ENCODE assay signal across 2 cellular contexts in genomic region chr20:17939622-17940446, GRCh38.
A peak's percentile ranks its signal among the peaks of the same experiment; 100 is the strongest.
TF ChIP-seq lines count a peak whose summit lies in the region.

No MANE protein-coding gene starts in this region.

TF ChIP-seq in HEK293, 187 proteins besides CTCF, POLR2A, EP300 and RAD21 (continued from another document):
- TF ChIP-seq, protein P1, sequence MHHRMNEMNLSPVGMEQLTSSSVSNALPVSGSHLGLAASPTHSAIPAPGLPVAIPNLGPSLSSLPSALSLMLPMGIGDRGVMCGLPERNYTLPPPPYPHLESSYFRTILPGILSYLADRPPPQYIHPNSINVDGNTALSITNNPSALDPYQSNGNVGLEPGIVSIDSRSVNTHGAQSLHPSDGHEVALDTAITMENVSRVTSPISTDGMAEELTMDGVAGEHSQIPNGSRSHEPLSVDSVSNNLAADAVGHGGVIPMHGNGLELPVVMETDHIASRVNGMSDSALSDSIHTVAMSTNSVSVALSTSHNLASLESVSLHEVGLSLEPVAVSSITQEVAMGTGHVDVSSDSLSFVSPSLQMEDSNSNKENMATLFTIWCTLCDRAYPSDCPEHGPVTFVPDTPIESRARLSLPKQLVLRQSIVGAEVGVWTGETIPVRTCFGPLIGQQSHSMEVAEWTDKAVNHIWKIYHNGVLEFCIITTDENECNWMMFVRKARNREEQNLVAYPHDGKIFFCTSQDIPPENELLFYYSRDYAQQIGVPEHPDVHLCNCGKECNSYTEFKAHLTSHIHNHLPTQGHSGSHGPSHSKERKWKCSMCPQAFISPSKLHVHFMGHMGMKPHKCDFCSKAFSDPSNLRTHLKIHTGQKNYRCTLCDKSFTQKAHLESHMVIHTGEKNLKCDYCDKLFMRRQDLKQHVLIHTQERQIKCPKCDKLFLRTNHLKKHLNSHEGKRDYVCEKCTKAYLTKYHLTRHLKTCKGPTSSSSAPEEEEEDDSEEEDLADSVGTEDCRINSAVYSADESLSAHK (tag by site-specific recombination; IDR thresholded peaks at IDR 0.05): peak; percentile 48; the same call in 1 of the 2 replicates
- TF ChIP-seq SCRT2 (tag by site-specific recombination; IDR thresholded peaks at IDR 0.05) (peak; percentile 60), ZNF707 (tag by site-specific recombination; IDR thresholded peaks at IDR 0.05) (no peak), EGR2 (tag by site-specific recombination; IDR thresholded peaks at IDR 0.05; ENCODE audit: low read depth) (no peak), GLIS1 (tag by site-specific recombination; IDR thresholded peaks at IDR 0.05) (no peak), ZFP37 (tag by site-specific recombination; IDR thresholded peaks at IDR 0.05) (no peak), SCRT1 (tag by site-specific recombination; IDR thresholded peaks at IDR 0.05; ENCODE audit: borderline replicate concordance) (peak; percentile 59; the same call in 1 of the 2 replicates), IKZF3 (tag by site-specific recombination; IDR thresholded peaks at IDR 0.05) (0 out of 2 replicates have a peak, but pooled peaks have one; percentile 19), ZEB2 (tag by site-specific recombination; IDR thresholded peaks at IDR 0.05) (peak; percentile 37; the same call in 1 of the 2 replicates)
- TF ChIP-seq, protein P2, sequence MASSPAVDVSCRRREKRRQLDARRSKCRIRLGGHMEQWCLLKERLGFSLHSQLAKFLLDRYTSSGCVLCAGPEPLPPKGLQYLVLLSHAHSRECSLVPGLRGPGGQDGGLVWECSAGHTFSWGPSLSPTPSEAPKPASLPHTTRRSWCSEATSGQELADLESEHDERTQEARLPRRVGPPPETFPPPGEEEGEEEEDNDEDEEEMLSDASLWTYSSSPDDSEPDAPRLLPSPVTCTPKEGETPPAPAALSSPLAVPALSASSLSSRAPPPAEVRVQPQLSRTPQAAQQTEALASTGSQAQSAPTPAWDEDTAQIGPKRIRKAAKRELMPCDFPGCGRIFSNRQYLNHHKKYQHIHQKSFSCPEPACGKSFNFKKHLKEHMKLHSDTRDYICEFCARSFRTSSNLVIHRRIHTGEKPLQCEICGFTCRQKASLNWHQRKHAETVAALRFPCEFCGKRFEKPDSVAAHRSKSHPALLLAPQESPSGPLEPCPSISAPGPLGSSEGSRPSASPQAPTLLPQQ (tag by site-specific recombination; IDR thresholded peaks at IDR 0.05): no peak
- TF ChIP-seq, protein P3, sequence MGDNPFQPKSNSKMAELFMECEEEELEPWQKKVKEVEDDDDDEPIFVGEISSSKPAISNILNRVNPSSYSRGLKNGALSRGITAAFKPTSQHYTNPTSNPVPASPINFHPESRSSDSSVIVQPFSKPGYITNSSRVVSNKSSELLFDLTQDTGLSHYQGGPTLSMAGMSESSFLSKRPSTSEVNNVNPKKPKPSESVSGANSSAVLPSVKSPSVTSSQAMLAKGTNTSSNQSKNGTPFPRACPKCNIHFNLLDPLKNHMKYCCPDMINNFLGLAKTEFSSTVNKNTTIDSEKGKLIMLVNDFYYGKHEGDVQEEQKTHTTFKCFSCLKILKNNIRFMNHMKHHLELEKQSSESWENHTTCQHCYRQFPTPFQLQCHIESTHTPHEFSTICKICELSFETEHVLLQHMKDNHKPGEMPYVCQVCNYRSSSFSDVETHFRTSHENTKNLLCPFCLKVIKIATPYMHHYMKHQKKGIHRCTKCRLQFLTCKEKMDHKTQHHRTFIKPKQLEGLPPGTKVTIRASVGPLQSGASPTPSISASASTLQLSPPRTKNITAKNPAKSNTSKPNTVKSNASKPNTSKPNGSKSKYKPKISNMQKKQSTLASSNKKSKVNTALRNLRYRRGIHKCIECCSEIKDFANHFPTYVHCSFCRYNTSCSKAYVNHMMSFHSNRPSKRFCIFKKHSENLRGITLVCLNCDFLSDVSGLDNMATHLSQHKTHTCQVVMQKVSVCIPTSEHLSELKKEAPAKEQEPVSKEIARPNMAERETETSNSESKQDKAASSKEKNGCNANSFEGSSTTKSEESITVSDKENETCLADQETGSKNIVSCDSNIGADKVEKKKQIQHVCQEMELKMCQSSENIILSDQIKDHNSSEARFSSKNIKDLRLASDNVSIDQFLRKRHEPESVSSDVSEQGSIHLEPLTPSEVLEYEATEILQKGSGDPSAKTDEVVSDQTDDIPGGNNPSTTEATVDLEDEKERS (tag by site-specific recombination; IDR thresholded peaks at IDR 0.05): no peak

TF ChIP-seq in WTC11, 78 proteins besides CTCF, POLR2A, EP300 and RAD21 (continued from another document and continues in another):
- TF ChIP-seq, protein P4, sequence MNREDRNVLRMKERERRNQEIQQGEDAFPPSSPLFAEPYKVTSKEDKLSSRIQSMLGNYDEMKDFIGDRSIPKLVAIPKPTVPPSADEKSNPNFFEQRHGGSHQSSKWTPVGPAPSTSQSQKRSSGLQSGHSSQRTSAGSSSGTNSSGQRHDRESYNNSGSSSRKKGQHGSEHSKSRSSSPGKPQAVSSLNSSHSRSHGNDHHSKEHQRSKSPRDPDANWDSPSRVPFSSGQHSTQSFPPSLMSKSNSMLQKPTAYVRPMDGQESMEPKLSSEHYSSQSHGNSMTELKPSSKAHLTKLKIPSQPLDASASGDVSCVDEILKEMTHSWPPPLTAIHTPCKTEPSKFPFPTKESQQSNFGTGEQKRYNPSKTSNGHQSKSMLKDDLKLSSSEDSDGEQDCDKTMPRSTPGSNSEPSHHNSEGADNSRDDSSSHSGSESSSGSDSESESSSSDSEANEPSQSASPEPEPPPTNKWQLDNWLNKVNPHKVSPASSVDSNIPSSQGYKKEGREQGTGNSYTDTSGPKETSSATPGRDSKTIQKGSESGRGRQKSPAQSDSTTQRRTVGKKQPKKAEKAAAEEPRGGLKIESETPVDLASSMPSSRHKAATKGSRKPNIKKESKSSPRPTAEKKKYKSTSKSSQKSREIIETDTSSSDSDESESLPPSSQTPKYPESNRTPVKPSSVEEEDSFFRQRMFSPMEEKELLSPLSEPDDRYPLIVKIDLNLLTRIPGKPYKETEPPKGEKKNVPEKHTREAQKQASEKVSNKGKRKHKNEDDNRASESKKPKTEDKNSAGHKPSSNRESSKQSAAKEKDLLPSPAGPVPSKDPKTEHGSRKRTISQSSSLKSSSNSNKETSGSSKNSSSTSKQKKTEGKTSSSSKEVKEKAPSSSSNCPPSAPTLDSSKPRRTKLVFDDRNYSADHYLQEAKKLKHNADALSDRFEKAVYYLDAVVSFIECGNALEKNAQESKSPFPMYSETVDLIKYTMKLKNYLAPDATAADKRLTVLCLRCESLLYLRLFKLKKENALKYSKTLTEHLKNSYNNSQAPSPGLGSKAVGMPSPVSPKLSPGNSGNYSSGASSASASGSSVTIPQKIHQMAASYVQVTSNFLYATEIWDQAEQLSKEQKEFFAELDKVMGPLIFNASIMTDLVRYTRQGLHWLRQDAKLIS (CRISPR knock-in tag; IDR thresholded peaks at IDR 0.05; ENCODE audit: borderline replicate concordance): 0 out of 2 replicates have a peak, but pooled peaks have one; percentile 34
- TF ChIP-seq ETV6 (CRISPR knock-in tag; IDR thresholded peaks at IDR 0.05) (no peak), ATF1 (CRISPR knock-in tag; IDR thresholded peaks at IDR 0.05) (no peak; the same call in 1 of the 2 replicates), FOXJ3 (CRISPR knock-in tag; IDR thresholded peaks at IDR 0.05; ENCODE audit: borderline replicate concordance) (no peak), MXD4 (CRISPR knock-in tag; IDR thresholded peaks at IDR 0.05; ENCODE audit: borderline replicate concordance) (no peak), ZNF671 (CRISPR knock-in tag; IDR thresholded peaks at IDR 0.05) (peak; percentile 83), ZNF219 (CRISPR knock-in tag; IDR thresholded peaks at IDR 0.05; ENCODE audit: borderline replicate concordance) (no peak), SP1 (CRISPR knock-in tag; conservative IDR thresholded peaks at IDR 0.05) (no peak), NR1H2 (CRISPR knock-in tag; IDR thresholded peaks at IDR 0.05) (no peak), PRRX2 (CRISPR knock-in tag; IDR thresholded peaks at IDR 0.05) (peak; percentile 71), RORB (CRISPR knock-in tag; IDR thresholded peaks at IDR 0.05) (no peak), KAT7 (CRISPR knock-in tag; IDR thresholded peaks at IDR 0.05; ENCODE audit: borderline replicate concordance) (no peak), TCF7 (CRISPR knock-in tag; IDR thresholded peaks at IDR 0.05; ENCODE audit: low read depth) (no peak)
- TF ChIP-seq, protein P5, sequence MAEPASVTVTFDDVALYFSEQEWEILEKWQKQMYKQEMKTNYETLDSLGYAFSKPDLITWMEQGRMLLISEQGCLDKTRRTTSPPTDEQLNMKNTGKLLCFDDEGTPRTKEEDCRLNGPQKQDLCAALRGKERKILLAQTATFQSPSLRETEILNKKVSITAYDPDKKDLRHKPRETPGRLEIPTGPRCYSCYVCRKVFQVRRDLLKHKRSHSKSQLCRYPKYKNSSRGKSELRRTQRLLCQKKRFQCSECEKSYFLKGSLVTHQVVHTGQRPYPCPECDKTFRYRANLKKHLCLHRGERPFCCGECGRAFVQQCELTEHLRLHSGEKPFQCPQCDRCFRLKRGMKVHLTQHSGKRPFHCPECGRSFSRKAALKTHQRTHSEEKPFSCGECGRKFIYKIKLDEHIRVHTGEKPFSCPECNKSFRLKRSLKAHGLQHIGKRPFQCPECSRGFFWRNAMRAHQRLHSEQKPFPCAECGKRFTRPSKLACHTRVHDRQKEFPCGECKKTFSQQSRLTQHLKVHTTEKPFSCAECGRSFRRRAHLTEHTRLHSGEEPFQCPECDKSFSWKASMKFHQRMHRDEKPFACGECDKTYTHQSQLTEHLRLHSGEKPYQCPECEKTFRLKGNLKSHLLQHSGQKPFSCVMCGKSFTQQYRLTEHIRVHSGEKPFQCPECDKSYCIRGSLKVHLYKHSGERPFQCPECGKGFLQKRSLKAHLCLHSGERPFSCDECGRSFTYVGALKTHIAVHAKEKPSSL (CRISPR knock-in tag; conservative IDR thresholded peaks at IDR 0.05): peak; percentile 45; the same call in 1 of the 2 replicates
- TF ChIP-seq, protein P6, sequence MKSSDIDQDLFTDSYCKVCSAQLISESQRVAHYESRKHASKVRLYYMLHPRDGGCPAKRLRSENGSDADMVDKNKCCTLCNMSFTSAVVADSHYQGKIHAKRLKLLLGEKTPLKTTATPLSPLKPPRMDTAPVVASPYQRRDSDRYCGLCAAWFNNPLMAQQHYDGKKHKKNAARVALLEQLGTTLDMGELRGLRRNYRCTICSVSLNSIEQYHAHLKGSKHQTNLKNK (CRISPR knock-in tag; IDR thresholded peaks at IDR 0.05): peak; percentile 66
- TF ChIP-seq, protein P7, sequence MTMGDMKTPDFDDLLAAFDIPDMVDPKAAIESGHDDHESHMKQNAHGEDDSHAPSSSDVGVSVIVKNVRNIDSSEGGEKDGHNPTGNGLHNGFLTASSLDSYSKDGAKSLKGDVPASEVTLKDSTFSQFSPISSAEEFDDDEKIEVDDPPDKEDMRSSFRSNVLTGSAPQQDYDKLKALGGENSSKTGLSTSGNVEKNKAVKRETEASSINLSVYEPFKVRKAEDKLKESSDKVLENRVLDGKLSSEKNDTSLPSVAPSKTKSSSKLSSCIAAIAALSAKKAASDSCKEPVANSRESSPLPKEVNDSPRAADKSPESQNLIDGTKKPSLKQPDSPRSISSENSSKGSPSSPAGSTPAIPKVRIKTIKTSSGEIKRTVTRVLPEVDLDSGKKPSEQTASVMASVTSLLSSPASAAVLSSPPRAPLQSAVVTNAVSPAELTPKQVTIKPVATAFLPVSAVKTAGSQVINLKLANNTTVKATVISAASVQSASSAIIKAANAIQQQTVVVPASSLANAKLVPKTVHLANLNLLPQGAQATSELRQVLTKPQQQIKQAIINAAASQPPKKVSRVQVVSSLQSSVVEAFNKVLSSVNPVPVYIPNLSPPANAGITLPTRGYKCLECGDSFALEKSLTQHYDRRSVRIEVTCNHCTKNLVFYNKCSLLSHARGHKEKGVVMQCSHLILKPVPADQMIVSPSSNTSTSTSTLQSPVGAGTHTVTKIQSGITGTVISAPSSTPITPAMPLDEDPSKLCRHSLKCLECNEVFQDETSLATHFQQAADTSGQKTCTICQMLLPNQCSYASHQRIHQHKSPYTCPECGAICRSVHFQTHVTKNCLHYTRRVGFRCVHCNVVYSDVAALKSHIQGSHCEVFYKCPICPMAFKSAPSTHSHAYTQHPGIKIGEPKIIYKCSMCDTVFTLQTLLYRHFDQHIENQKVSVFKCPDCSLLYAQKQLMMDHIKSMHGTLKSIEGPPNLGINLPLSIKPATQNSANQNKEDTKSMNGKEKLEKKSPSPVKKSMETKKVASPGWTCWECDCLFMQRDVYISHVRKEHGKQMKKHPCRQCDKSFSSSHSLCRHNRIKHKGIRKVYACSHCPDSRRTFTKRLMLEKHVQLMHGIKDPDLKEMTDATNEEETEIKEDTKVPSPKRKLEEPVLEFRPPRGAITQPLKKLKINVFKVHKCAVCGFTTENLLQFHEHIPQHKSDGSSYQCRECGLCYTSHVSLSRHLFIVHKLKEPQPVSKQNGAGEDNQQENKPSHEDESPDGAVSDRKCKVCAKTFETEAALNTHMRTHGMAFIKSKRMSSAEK (CRISPR knock-in tag; IDR thresholded peaks at IDR 0.05; ENCODE audit: borderline replicate concordance): peak; percentile 59; the same call in 1 of the 2 replicates
- TF ChIP-seq, protein P8, sequence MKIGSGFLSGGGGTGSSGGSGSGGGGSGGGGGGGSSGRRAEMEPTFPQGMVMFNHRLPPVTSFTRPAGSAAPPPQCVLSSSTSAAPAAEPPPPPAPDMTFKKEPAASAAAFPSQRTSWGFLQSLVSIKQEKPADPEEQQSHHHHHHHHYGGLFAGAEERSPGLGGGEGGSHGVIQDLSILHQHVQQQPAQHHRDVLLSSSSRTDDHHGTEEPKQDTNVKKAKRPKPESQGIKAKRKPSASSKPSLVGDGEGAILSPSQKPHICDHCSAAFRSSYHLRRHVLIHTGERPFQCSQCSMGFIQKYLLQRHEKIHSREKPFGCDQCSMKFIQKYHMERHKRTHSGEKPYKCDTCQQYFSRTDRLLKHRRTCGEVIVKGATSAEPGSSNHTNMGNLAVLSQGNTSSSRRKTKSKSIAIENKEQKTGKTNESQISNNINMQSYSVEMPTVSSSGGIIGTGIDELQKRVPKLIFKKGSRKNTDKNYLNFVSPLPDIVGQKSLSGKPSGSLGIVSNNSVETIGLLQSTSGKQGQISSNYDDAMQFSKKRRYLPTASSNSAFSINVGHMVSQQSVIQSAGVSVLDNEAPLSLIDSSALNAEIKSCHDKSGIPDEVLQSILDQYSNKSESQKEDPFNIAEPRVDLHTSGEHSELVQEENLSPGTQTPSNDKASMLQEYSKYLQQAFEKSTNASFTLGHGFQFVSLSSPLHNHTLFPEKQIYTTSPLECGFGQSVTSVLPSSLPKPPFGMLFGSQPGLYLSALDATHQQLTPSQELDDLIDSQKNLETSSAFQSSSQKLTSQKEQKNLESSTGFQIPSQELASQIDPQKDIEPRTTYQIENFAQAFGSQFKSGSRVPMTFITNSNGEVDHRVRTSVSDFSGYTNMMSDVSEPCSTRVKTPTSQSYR (CRISPR knock-in tag; IDR thresholded peaks at IDR 0.05): 0 out of 2 replicates have a peak, but pooled peaks have one; percentile 47
